Comparison of ENCODE assay signal across 20 cellular contexts in genomic region chr2:26515771-26516170, GRCh38. TPM values are rescaled to one million over a fixed set of nuclear protein-coding genes. Genes with fewer than 3 reads are reported as not detected.
"Had no signal": no experiment of that assay in that cellular context is flagged by ENCODE, and none has a peak within 500 bp of the region (broad histone marks: within the 10 kb centered on the region; RNA-seq: fewer than 3 reads in every experiment).

No MANE protein-coding gene starts in this region.

- H3K4me1 ChIP-seq: esophagus muscularis mucosa, foreskin keratinocyte, gastroesophageal sphincter, heart left ventricle, left ventricle myocardium inferior, lower lobe of right lung had no signal

- DNase-seq: dermis blood vessel endothelial cell; dorsolateral prefrontal cortex; effector CD4-positive, alpha-beta T cell; effector memory CD4-positive, alpha-beta T cell; foreskin keratinocyte; hippocampal formation; kidney glomerular epithelial cell; left colon; left ventricle myocardium inferior; mesendoderm; midbrain had no signal

- H3K4me3 ChIP-seq: coronary artery, dorsolateral prefrontal cortex, esophagus muscularis mucosa, gastroesophageal sphincter, heart left ventricle, left ventricle myocardium inferior, lower lobe of right lung had no signal

- H3K9me3 ChIP-seq: esophagus muscularis mucosa, gastroesophageal sphincter, heart left ventricle, left ventricle myocardium inferior, lower lobe of right lung had no signal

- H3K36me3 ChIP-seq: esophagus muscularis mucosa, gastroesophageal sphincter, heart left ventricle, left ventricle myocardium inferior, lower lobe of right lung had no signal

- H3K27ac ChIP-seq: coronary artery, dorsolateral prefrontal cortex, esophagus muscularis mucosa, foreskin keratinocyte, gastroesophageal sphincter, heart left ventricle, left ventricle myocardium inferior, lower lobe of right lung had no signal

- ATAC-seq: foreskin keratinocyte, gastroesophageal sphincter, heart left ventricle, left colon, left lobe of liver, lower lobe of right lung had no signal

RNA-seq across cellular contexts. Expression of gene OTOF, which starts 37.8 kb away (rescaled TPM):
- total RNA-seq: epithelial cell of proximal tubule, fibroblast of lung, foreskin keratinocyte, left colon, left ventricle myocardium inferior had no signal
- polyA plus RNA-seq: fibroblast of lung, foreskin keratinocyte, keratinocyte had no signal
